In the genomic region with DNA sequence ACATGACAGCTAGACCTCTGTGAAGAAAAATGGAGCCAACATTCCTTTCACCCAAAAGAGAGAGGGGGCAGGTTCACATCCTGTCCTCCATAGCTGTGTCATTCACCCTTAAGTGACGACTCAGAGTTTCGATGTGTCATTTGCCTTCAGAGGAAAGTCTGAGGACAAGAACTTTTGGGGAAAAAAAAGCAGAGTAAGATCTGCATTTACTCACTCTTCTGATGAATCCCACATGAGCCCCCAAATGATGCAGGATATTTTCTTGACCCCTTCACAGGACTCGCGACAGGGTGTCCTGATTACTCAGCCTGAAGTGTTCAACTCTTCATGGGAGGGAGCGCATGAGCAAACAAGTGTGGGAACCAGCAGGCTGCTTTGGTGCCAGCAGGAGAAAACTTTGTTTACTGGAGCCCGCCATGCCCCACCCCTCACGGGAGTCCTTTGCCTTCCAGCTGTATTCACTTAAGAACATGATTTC, we compare ENCODE assay signal across 12 cellular contexts.
DNase-seq lines count a peak whose midpoint lies in the region; ATAC-seq and TF ChIP-seq lines count a peak whose summit lies in the region.
"Had no signal": no experiment of that assay in that cellular context is flagged by ENCODE, and none has a peak within 500 bp of the region (broad histone marks: within the 10 kb centered on the region; RNA-seq: fewer than 3 reads in every experiment).

No MANE protein-coding gene starts in this region.

- no TSS peak for BruUV-seq in mammary epithelial cell (replicated peaks; lab: Mats Ljungman, UMichigan)

- peak overlapping the region; percentile 52 for H2AFZ ChIP-seq in mammary epithelial cell (ENCODE audit: low read depth, low read length)

- peaks cover 21% of the 10 kb centered on the region for H3K4me1 Mint-ChIP-seq in type B pancreatic cell (ENCODE audit: unreplicated experiment)
- H3K4me1 Mint-ChIP-seq: central memory CD8-positive, alpha-beta T cell; natural killer cell had no signal

- ATAC-seq in GM18505 (IDR thresholded peaks at IDR 0.05; ENCODE audit: unreplicated experiment): no peak
- ATAC-seq: CD8-positive, alpha-beta T cell; natural killer cell had no signal

- H3K27ac ChIP-seq in mammary epithelial cell (ENCODE audit: insufficient read depth, low read depth, low read length) (peak overlapping the region; percentile 24), breast epithelium (no peak overlapping the region), left ventricle myocardium inferior (replicated peaks) (no peak overlapping the region)

- dilution Hi-C loops in mammary epithelial cell (cut with HindIII; ENCODE audit: low sequenced_read_pairs): no loop called here

- intact Hi-C loops in mammary epithelial cell (cut with micrococcal nuclease): no loop called here
- intact Hi-C loops in breast epithelium (cut with DNase I; ENCODE audit: low total_unique reads): no loop called here
- intact Hi-C loops in left ventricle myocardium inferior (cut with micrococcal nuclease): no loop called here

- H3K4me3 ChIP-seq in mammary epithelial cell (replicated peaks in 1 of 3; ENCODE audit: insufficient read depth in 1 of 3, low read depth in 2 of 3, low read length in 3 of 3): no peak overlapping the region
- no peak overlapping the region for H3K4me3 ChIP-seq in breast epithelium
- no peak overlapping the region for H3K4me3 ChIP-seq in left ventricle myocardium inferior

- no peaks in the 10 kb centered on the region for H3K27me3 Mint-ChIP-seq in type B pancreatic cell
- H3K27me3 Mint-ChIP-seq: central memory CD8-positive, alpha-beta T cell had no signal

- in situ Hi-C loops in mammary epithelial cell (cut with MboI; ENCODE audit: low sequenced_read_pairs in 2 of 2): no loop called here

- no peaks in the 10 kb centered on the region for H4K20me1 ChIP-seq in mammary epithelial cell (ENCODE audit: insufficient read depth, low read length)

- TF ChIP-seq CTCF in mammary epithelial cell (conservative IDR thresholded peaks at IDR 0.05 in 1 of 2, IDR thresholded peaks at IDR 0.05 in 1 of 2; ENCODE audit: extremely low read depth in 1 of 2, insufficient read depth in 1 of 2, low read depth in 1 of 2, low read length in 2 of 2) (no peak), breast epithelium (IDR thresholded peaks at IDR 0.05) (no peak), type B pancreatic cell (conservative IDR thresholded peaks at IDR 0.05) (no peak), left ventricle myocardium inferior (IDR thresholded peaks at IDR 0.05; ENCODE audit: borderline replicate concordance) (no peak)

- H3K27me3 ChIP-seq in mammary epithelial cell (ENCODE audit: insufficient read depth, low read length) (no peaks in the 10 kb centered on the region), breast epithelium (no peaks in the 10 kb centered on the region), left ventricle myocardium inferior (ENCODE audit: low read depth) (no peaks in the 10 kb centered on the region)

- H3K4me2 ChIP-seq in mammary epithelial cell (ENCODE audit: insufficient read depth, low read depth, low read length): no peak overlapping the region

- H3K4me1 ChIP-seq in mammary epithelial cell (ENCODE audit: insufficient read depth, low read length) (no peaks in the 10 kb centered on the region), breast epithelium (no peaks in the 10 kb centered on the region), left ventricle myocardium inferior (no peaks in the 10 kb centered on the region)

- DNase-seq in mammary epithelial cell (peak; percentile 63), breast epithelium (ENCODE audit: low spot score in 2 of 2) (no peak), RPMI7951 (ENCODE audit: low read depth) (peak; percentile 52), fibroblast of peridontal ligament (ENCODE audit: extremely low read depth) (peak; percentile 76), type B pancreatic cell (ENCODE audit: extremely low spot score, unreplicated experiment) (no peak), left ventricle myocardium inferior (no peak), cerebellar nuclear complex (lab: John Stamatoyannopoulos, UW) (no peak)
- DNase-seq: CD8-positive, alpha-beta T cell; natural killer cell; NCI-H146 had no signal

- CTCF ChIA-PET in mammary epithelial cell (lab: Charles Lee; ENCODE audit: low non-redundant PET): no interaction called here

- no peak for TF ChIP-seq POLR2A in breast epithelium (IDR thresholded peaks at IDR 0.05)
- TF ChIP-seq POLR2A in GM18505 (IDR thresholded peaks at IDR 0.05; ENCODE audit: borderline replicate concordance, extremely low read depth, insufficient read depth, insufficient read length): no peak

- peak overlapping the region; percentile 30 for H3K4me3 Mint-ChIP-seq in type B pancreatic cell
- H3K4me3 Mint-ChIP-seq: CD8-positive, alpha-beta T cell; central memory CD8-positive, alpha-beta T cell; natural killer cell had no signal

- WGBS in mammary epithelial cell (ENCODE audit: low coverage, missing lambda C conversion rate): 45% methylated on average over 7 of the region's 7 CpGs

- no peaks in the 10 kb centered on the region for H3K79me2 ChIP-seq in mammary epithelial cell (ENCODE audit: insufficient read depth, low read length)

- no peaks in the 10 kb centered on the region for H3K9me3 ChIP-seq in mammary epithelial cell (replicated peaks; ENCODE audit: insufficient read depth, low read length)
- H3K9me3 ChIP-seq in breast epithelium: no peaks in the 10 kb centered on the region
- H3K9me3 ChIP-seq in left ventricle myocardium inferior (replicated peaks): no peaks in the 10 kb centered on the region

- no peak overlapping the region for H3K9ac ChIP-seq in mammary epithelial cell (ENCODE audit: insufficient read depth, low read length)

- peak overlapping the region; percentile 92 for H3K27ac Mint-ChIP-seq in type B pancreatic cell
- H3K27ac Mint-ChIP-seq: CD8-positive, alpha-beta T cell; natural killer cell had no signal

- no peaks in the 10 kb centered on the region for H3K9me3 Mint-ChIP-seq in type B pancreatic cell
- H3K9me3 Mint-ChIP-seq: CD8-positive, alpha-beta T cell; central memory CD8-positive, alpha-beta T cell had no signal

- H3K36me3 ChIP-seq in mammary epithelial cell (ENCODE audit: insufficient read depth, low read length) (no peaks in the 10 kb centered on the region), breast epithelium (no peaks in the 10 kb centered on the region), left ventricle myocardium inferior (no peaks in the 10 kb centered on the region)

- H3K36me3 Mint-ChIP-seq in type B pancreatic cell: no peaks in the 10 kb centered on the region
- H3K36me3 Mint-ChIP-seq: CD8-positive, alpha-beta T cell; natural killer cell had no signal

Comparison
In these comparisons a context has a peak if more than half of its experiments do, and no peak if none do; other contexts are left out.
1. DNase-seq: peak in mammary epithelial cell (single experiment), RPMI7951 (single experiment) and fibroblast of peridontal ligament (single experiment); none in breast epithelium (0 of 2), type B pancreatic cell (single experiment), left ventricle myocardium inferior (single experiment) and cerebellar nuclear complex (0 of 2).